In the genomic region with DNA sequence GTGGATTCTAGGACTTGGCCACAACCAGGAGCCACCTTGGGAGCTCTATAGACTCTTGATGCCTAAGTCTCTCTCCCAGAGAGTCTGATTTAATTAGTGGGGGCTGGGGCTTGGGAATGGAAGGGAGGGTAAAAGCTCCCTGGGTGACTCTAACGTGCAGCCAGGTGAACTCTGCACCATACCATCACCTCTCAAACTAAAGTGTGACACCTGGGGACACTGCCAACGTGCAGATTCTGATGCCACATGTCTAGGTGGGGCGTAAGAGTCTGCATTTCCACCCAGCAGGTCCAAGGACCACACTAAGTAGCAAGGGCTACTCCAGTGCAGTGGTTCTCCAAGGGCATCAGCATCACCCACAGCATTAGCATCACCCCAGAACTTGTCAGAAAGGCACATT, we compare ENCODE assay signal across 24 cellular contexts.
"Had no signal": no experiment of that assay in that cellular context is flagged by ENCODE, and none has a peak within 500 bp of the region (broad histone marks: within the 10 kb centered on the region; RNA-seq: fewer than 3 reads in every experiment).

No MANE protein-coding gene starts in this region.

- H3K4me1 ChIP-seq: ascending aorta had no signal

- DNase-seq: activated CD4-positive, alpha-beta T cell treated with anti-CD3 and anti-CD28 coated beads, Interleukin-2, amount 10 ng/mL, durations not matched to agents 7 days and 5 days; activated CD4-positive, CD25-positive, alpha-beta regulatory T cell treated with anti-CD3 and anti-CD28 coated beads, Interleukin-2, amount 50 U/mL, for 72 hours; activated CD8-positive, alpha-beta memory T cell treated with anti-CD3 and anti-CD28 coated beads, Interleukin-2, amount 10 ng/mL, durations not matched to agents 7 days and 5 days; activated CD8-positive, alpha-beta T cell treated with anti-CD3 and anti-CD28 coated beads for 36 hours; activated gamma-delta T cell treated with Interleukin-2 at 50 U/mL for 16 hours; brain microvascular endothelial cell; central memory CD4-positive, alpha-beta T cell; dorsolateral prefrontal cortex; effector memory CD8-positive, alpha-beta T cell; foreskin melanocyte; immature natural killer cell; kidney glomerular epithelial cell; left ventricle myocardium inferior; mammary epithelial cell; pancreas; psoas muscle; stimulated activated CD4-positive, alpha-beta T cell treated with anti-CD3 and anti-CD28 coated beads, Interleukin-1b, Interleukin-23, amount 100 ng/mL, for 48 hours; stomach; T-helper 1 cell; transverse colon; WERI-Rb-1 had no signal

- H3K36me3 ChIP-seq: ascending aorta, brain microvascular endothelial cell, left ventricle myocardium inferior, pancreas, right atrium auricular region, stomach, transverse colon, WERI-Rb-1 had no signal

- H3K27me3 ChIP-seq: ascending aorta, brain microvascular endothelial cell, dorsolateral prefrontal cortex, pancreas, right atrium auricular region, stomach, transverse colon had no signal

- H3K27ac ChIP-seq: ascending aorta, brain microvascular endothelial cell, left ventricle myocardium inferior, pancreas, psoas muscle, right atrium auricular region, transverse colon, WERI-Rb-1 had no signal

- H3K9me3 ChIP-seq: ascending aorta, left ventricle myocardium inferior, pancreas, psoas muscle, right atrium auricular region, stomach, transverse colon had no signal

- H3K4me3 ChIP-seq: ascending aorta, left ventricle myocardium inferior, pancreas, psoas muscle, right atrium auricular region, stomach, transverse colon had no signal

- ATAC-seq: activated CD8-positive, alpha-beta memory T cell treated with anti-CD3 and anti-CD28 coated beads, Interleukin-2, amount 10 ng/mL, durations not matched to agents 7 days and 5 days; activated CD8-positive, alpha-beta T cell treated with anti-CD3 and anti-CD28 coated beads for 36 hours; effector memory CD8-positive, alpha-beta T cell; esophagus mucosa; pancreas; psoas muscle had no signal
